In the genomic region with DNA sequence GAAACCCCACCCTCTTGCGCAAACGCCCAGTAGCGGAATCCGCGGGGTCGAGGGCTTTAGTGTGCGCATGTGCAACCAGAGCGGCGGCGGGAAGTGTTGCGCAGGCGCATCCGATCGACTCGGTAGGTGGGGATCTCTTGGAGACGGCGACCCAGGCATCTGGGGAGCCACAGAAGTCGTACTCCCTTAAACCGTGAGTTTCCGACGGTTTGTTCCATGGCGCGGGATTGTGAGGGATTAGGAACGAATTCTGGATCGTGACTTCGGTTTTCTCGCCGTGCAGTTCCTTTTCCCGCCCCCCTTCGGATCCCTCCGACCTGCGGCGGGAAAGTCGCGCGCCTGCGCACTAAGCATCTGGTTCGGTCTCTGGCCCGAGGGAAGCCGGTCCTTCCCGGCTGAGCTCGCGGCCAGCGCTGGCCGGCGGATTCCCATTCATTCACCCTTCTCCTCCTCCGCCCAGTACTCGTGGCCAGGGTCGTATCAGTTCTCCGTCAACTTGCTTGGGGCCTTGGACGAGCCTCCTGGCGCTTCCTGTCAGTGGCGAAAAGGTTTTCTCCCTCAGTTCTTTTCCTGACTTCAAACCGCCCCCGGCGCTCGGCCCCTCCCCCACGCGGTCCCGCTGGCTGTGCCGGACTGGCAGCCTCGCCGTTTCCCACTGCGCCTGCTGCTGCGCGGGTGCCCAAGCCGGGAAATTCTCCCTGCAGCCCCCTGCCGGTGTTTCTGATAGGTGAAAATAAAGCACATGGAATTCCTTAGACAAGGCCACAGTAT, we compare ENCODE assay signal across 9 cellular contexts.
A peak's percentile ranks its signal among the peaks of the same experiment; 100 is the strongest.
DNase-seq lines count a peak whose midpoint lies in the region; ATAC-seq and TF ChIP-seq lines count a peak whose summit lies in the region.
"Had no signal": no experiment of that assay in that cellular context is flagged by ENCODE, and none has a peak within 500 bp of the region (broad histone marks: within the 10 kb centered on the region; RNA-seq: fewer than 3 reads in every experiment).

A gene (plus strand): TSS at position 96 of the 771 bp plus-strand sequence. CDS start 866 bp downstream, outside the sequence.

- no peaks in the 10 kb centered on the region for H3K27me3 Mint-ChIP-seq in central memory CD8-positive, alpha-beta T cell
- H3K27me3 Mint-ChIP-seq: activated naive CD8-positive, alpha-beta T cell had no signal

- no peak within 1 kb of the TSS for H3K27ac Mint-ChIP-seq in central memory CD8-positive, alpha-beta T cell (ENCODE audit: low read depth)
- H3K27ac Mint-ChIP-seq: activated naive CD8-positive, alpha-beta T cell had no signal

- H3K36me3 Mint-ChIP-seq in central memory CD8-positive, alpha-beta T cell (ENCODE audit: insufficient read depth), result peaks cover 4% of the 10 kb centered on the region
- H3K36me3 Mint-ChIP-seq: activated naive CD8-positive, alpha-beta T cell had no signal

- TF ChIP-seq CTCF in AG09319 (IDR thresholded peaks at IDR 0.05; ENCODE audit: low read depth, low read length), result peak; percentile 37

- peak; percentile 84 for ATAC-seq in GM18907 (IDR thresholded peaks at IDR 0.05; ENCODE audit: unreplicated experiment)
- ATAC-seq in HG03139 (IDR thresholded peaks at IDR 0.05; ENCODE audit: unreplicated experiment), result peak; percentile 69
- peak; percentile 67 for ATAC-seq in central memory CD8-positive, alpha-beta T cell (replicated peaks; ENCODE audit: extremely low read depth, poor library complexity, severe bottlenecking)

- DNase-seq in AG09319 (ENCODE audit: extremely low read depth, low read depth) (peak; percentile 85), NCI-H2196 treated with DMSO at 0.1 percent for 48 hours (lab: John Stamatoyannopoulos, UW; ENCODE audit: unreplicated experiment) (peak; percentile 87), islet precursor cell (peak; percentile 97)
- peak; percentile 43 to 77 (median 62) for DNase-seq in activated CD4-positive, CD25-positive, alpha-beta regulatory T cell (lab: John Stamatoyannopoulos, UW)
- peak; percentile 59 to 60 for DNase-seq in central memory CD8-positive, alpha-beta T cell (ENCODE audit: low spot score in 2 of 2)
- peak; percentile 86 for DNase-seq in stimulated activated CD4-positive, alpha-beta T cell treated with anti-CD3 and anti-CD28 coated beads, Interleukin-12 subunit alpha, Interleukin-12 subunit beta, amount 100 ng/mL, for 4 hours

- peaks cover 13% of the 10 kb centered on the region for H3K4me1 Mint-ChIP-seq in central memory CD8-positive, alpha-beta T cell

- no peak within 1 kb of the TSS for H3K4me3 Mint-ChIP-seq in central memory CD8-positive, alpha-beta T cell
- H3K4me3 Mint-ChIP-seq: activated naive CD8-positive, alpha-beta T cell had no signal

- H3K9me3 Mint-ChIP-seq in central memory CD8-positive, alpha-beta T cell, result no peaks in the 10 kb centered on the region

Comparison
In these comparisons a context has a peak if more than half of its experiments do, and no peak if none do; other contexts are left out.
1. Peak in every context shown above with its lines: DNase-seq and ATAC-seq.